ENCODE assay signal across 1 cellular context in the genomic region with DNA sequence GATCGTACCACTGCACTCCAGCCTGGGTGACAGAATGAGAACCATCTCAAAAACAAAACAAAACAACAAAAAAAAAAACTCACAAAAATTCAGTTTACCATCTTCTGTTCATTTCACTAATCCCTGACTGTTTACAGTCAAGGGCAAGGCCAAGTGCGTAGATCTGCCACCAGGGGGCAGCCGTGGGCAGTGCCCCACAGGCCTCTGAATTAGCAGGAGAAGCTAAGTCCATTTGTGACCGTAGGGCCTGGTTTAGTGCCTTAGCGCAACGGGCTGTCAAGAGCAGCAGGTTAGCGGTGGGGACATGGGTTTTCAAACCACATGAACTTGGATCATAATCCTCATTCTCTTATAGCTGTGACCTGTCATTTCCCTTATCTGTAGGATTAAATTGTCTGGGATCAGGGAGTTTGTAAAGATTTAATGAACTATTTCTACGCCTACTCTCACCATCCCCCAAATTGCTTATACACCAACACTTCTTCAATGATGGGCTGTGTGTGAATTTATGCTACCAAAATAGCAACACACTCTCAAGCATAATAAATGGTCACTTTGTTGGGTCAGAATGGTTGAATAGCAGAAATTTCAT.
A peak's percentile ranks its signal among the peaks of the same experiment; 100 is the strongest.
TF ChIP-seq lines count a peak whose summit lies in the region.

No MANE protein-coding gene starts in this region.

TF ChIP-seq in H1, 55 proteins besides CTCF, POLR2A, EP300 and RAD21:
- TF ChIP-seq CREB1 (IDR thresholded peaks at IDR 0.05) (peak; percentile 55; the same call in 1 of the 2 replicates), CHD2 (IDR thresholded peaks at IDR 0.05; ENCODE audit: low read length) (no peak)
TF ChIP-seq in H1: peak in this region for 1.
